Comparison of ENCODE assay signal across 18 cellular contexts in the genomic region with DNA sequence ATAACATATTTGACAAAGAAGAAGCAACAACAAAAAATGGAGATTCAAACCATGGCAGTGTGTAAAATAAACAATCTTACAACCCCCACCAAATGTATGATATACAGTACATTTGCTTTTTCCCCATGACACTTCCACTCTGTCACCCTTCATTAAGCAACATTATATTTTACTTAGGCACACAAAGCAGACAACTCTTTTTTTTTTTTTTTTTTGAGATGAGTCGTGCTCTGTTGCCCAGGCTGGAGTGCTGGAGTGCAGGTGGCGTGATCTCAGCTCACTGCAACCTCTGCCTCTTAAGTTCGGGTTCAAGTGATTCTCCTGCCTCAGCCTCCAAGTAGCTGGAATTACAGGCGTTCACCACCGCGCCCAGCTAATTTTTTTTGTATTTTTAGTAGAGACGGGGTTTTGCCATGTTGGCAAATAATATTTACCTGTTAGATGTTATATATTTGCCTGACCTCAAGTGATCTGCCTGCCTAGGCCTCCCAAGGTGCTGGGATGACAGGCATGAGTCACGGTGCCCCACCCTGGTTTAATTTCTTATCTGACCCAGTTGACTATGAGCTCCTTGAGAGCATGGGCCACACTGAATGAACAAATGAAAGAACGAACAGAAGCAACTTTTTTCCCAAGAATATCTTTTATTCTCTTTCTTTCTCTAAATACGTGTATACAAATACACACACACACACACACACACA. TPM values are rescaled to one million over a fixed set of nuclear protein-coding genes. Genes with fewer than 3 reads are reported as not detected.
DNase-seq lines count a peak whose midpoint lies in the region; ATAC-seq and TF ChIP-seq lines count a peak whose summit lies in the region.
"Had no signal": no experiment of that assay in that cellular context is flagged by ENCODE, and none has a peak within 500 bp of the region (broad histone marks: within the 10 kb centered on the region; RNA-seq: fewer than 3 reads in every experiment).

No MANE protein-coding gene starts in this region.

- H3F3A ChIP-seq in OCI-LY1 (ENCODE audit: insufficient read depth, low read length) = no peaks in the 10 kb centered on the region; the same call in 1 of the 2 replicates

- no peaks in the 10 kb centered on the region for H4K20me1 ChIP-seq in OCI-LY1 (ENCODE audit: insufficient read depth, low read length)

- ATAC-seq in gastrocnemius medialis = no peak
- no peak for ATAC-seq in activated T-cell treated with anti-CD3 and anti-CD28 coated beads, Interleukin-2, amount 50 U/mL, for 4 hours
- ATAC-seq: natural killer cell treated with Interleukin-12 subunit alpha and Interleukin-12 subunit beta and Interleukin-15 and Interleukin-18, amount 100 ng/mL, for 72 hours had no signal

- no peak overlapping the region for H3K4me3 ChIP-seq in OCI-LY1 (ENCODE audit: low read depth, low read length, poor library complexity, severe bottlenecking)
- no peak overlapping the region for H3K4me3 ChIP-seq in fibroblast of mammary gland (ENCODE audit: control insufficient read depth, low read depth, low read length)
- H3K4me3 ChIP-seq in gastrocnemius medialis = no peak overlapping the region
- H3K4me3 ChIP-seq: ascending aorta had no signal

- H3K27me3 ChIP-seq in OCI-LY1 (ENCODE audit: insufficient read depth, low read length) = no peaks in the 10 kb centered on the region
- no peaks in the 10 kb centered on the region for H3K27me3 ChIP-seq in gastrocnemius medialis
- H3K27me3 ChIP-seq: ascending aorta had no signal

- no peaks in the 10 kb centered on the region for H3K9me2 ChIP-seq in OCI-LY1 (ENCODE audit: low read depth, low read length)

- H3K4me3 Mint-ChIP-seq in activated T-cell treated with anti-CD3 and anti-CD28 coated beads, Interleukin-2, amount 50 U/mL, for 4 hours = no peak overlapping the region
- H3K4me3 Mint-ChIP-seq: activated CD4-positive, alpha-beta memory T cell treated with anti-CD3 and anti-CD28 coated beads for 36 hours; activated naive CD4-positive, alpha-beta T cell treated with anti-CD3 and anti-CD28 coated beads, Interleukin-2, amount 10 ng/mL, durations not matched to agents 7 days and 5 days; endodermal cell; natural killer cell treated with Interleukin-12 subunit alpha and Interleukin-12 subunit beta and Interleukin-15 and Interleukin-18, amount 100 ng/mL, for 72 hours had no signal

- H2AFZ ChIP-seq in OCI-LY1 (ENCODE audit: low read length) = peak overlapping the region; percentile 13; the same call in 1 of the 2 replicates

- TF ChIP-seq POLR2A in gastrocnemius medialis (IDR thresholded peaks at IDR 0.05) = no peak

- no peaks in the 10 kb centered on the region for H3K79me2 ChIP-seq in OCI-LY1 (ENCODE audit: insufficient read depth, low read length)

- no peak overlapping the region for H3K4me2 ChIP-seq in OCI-LY1 (ENCODE audit: low read length)

- no peaks in the 10 kb centered on the region for H3K9me3 Mint-ChIP-seq in activated T-cell treated with anti-CD3 and anti-CD28 coated beads, Interleukin-2, amount 50 U/mL, for 4 hours
- H3K9me3 Mint-ChIP-seq: activated CD4-positive, alpha-beta memory T cell treated with anti-CD3 and anti-CD28 coated beads for 36 hours; activated naive CD4-positive, alpha-beta T cell treated with anti-CD3 and anti-CD28 coated beads, Interleukin-2, amount 10 ng/mL, durations not matched to agents 7 days and 5 days; endodermal cell; natural killer cell treated with Interleukin-12 subunit alpha and Interleukin-12 subunit beta and Interleukin-15 and Interleukin-18, amount 100 ng/mL, for 72 hours had no signal

- peaks cover 2% of the 10 kb centered on the region for H3K27me3 Mint-ChIP-seq in activated T-cell treated with anti-CD3 and anti-CD28 coated beads, Interleukin-2, amount 50 U/mL, for 4 hours (ENCODE audit: low read depth)
- H3K27me3 Mint-ChIP-seq: natural killer cell treated with Interleukin-12 subunit alpha and Interleukin-12 subunit beta and Interleukin-15 and Interleukin-18, amount 100 ng/mL, for 72 hours had no signal

- intact Hi-C loops in gastrocnemius medialis (cut with DNase I; ENCODE audit: low total_unique reads) = loop anchor here (10.0 kb wide), 1 partner anchor 133 kb away; the partner anchor contains the start of gene CCDC90B

- H3K36me3 ChIP-seq in OCI-LY1 (ENCODE audit: insufficient read depth, low read length) (no peaks in the 10 kb centered on the region), gastrocnemius medialis (no peaks in the 10 kb centered on the region)
- H3K36me3 ChIP-seq: ascending aorta had no signal

- in situ Hi-C loops in ACHN (cut with HindIII; ENCODE audit: low pct_ligation_motif_present, low pct_unique_long_range_greater_than_20kb, low sequenced_read_pairs) (no loop called here), gastrocnemius medialis (cut with MboI; ENCODE audit: low sequenced_read_pairs in 4 of 4) (loop anchor here in 2 of 4 donors (10.0 to 25.0 kb wide), 2 partner anchors 77 to 89 kb away; partner anchors contain the start of gene RAB30 (in 2 of the 2))

- H3K9ac ChIP-seq in OCI-LY1 (ENCODE audit: low read length) = no peak overlapping the region

- TF ChIP-seq CTCF in OCI-LY1 (IDR thresholded peaks at IDR 0.05; ENCODE audit: low read length) (no peak), fibroblast of mammary gland (conservative IDR thresholded peaks at IDR 0.05; ENCODE audit: control insufficient read depth, insufficient read depth, low read depth, low read length) (no peak), gastrocnemius medialis (IDR thresholded peaks at IDR 0.05 in 4 of 5, conservative IDR thresholded peaks at IDR 0.05 in 1 of 5) (no peak)

- H3K4me1 Mint-ChIP-seq in activated T-cell treated with anti-CD3 and anti-CD28 coated beads, Interleukin-2, amount 50 U/mL, for 4 hours (ENCODE audit: low read depth) = peaks cover 6% of the 10 kb centered on the region

- peak; percentile 21 for DNase-seq in ACHN
- peak; percentile 29 for DNase-seq in EL
- peak; percentile 30 for DNase-seq in fibroblast of mammary gland (ENCODE audit: low read depth)
- no peak for DNase-seq in NCI-H69 (lab: John Stamatoyannopoulos, UW)
- no peak for DNase-seq in gastrocnemius medialis
- no peak for DNase-seq in stimulated activated CD4-positive, alpha-beta T cell treated with anti-CD3 and anti-CD28 coated beads, Interleukin-15, amount 100 ng/mL, for 24 hours
- no peak for DNase-seq in activated T-cell treated with anti-CD3 and anti-CD28 coated beads, Interleukin-2, amount 50 U/mL, for 4 hours
- DNase-seq: activated CD4-positive, alpha-beta memory T cell treated with anti-CD3 and anti-CD28 coated beads for 36 hours; activated naive CD4-positive, alpha-beta T cell treated with anti-CD3 and anti-CD28 coated beads, Interleukin-2, amount 10 ng/mL, durations not matched to agents 7 days and 5 days; endodermal cell; hippocampal formation; kidney; mesenchymal stem cell; stimulated activated CD4-positive, alpha-beta T cell treated with anti-CD3 and anti-CD28 coated beads, Interleukin-2, amount 100 ng/mL, for 48 hours had no signal

- H3K36me3 Mint-ChIP-seq in activated T-cell treated with anti-CD3 and anti-CD28 coated beads, Interleukin-2, amount 50 U/mL, for 4 hours (ENCODE audit: insufficient read depth) = no peaks in the 10 kb centered on the region
- H3K36me3 Mint-ChIP-seq: activated CD4-positive, alpha-beta memory T cell treated with anti-CD3 and anti-CD28 coated beads for 36 hours; activated naive CD4-positive, alpha-beta T cell treated with anti-CD3 and anti-CD28 coated beads, Interleukin-2, amount 10 ng/mL, durations not matched to agents 7 days and 5 days; natural killer cell treated with Interleukin-12 subunit alpha and Interleukin-12 subunit beta and Interleukin-15 and Interleukin-18, amount 100 ng/mL, for 72 hours had no signal

- peaks cover 44% of the 10 kb centered on the region for H3K4me1 ChIP-seq in OCI-LY1 (ENCODE audit: insufficient read depth, low read length, severe bottlenecking)
- peaks cover 3% of the 10 kb centered on the region in 2 donors for H3K4me1 ChIP-seq in gastrocnemius medialis

- H3K9me3 ChIP-seq in OCI-LY1 (ENCODE audit: low read length) = no peaks in the 10 kb centered on the region
- no peaks in the 10 kb centered on the region for H3K9me3 ChIP-seq in gastrocnemius medialis
- H3K9me3 ChIP-seq: ascending aorta had no signal

- H3K27ac ChIP-seq in OCI-LY1 (ENCODE audit: low read depth, low read length, poor library complexity, severe bottlenecking) (no peak overlapping the region), gastrocnemius medialis (no peak overlapping the region)
- H3K27ac ChIP-seq: ascending aorta, VCaP had no signal

RNA-seq across cellular contexts. Expression of gene PCF11, which starts 5.5 kb away (rescaled TPM):
- 100 to 1,000 TPM in 1 of 4 donors, 10 to 100 TPM in 3; 25.3 to 103 (median 47.5) TPM for total RNA-seq in gastrocnemius medialis
- total RNA-seq in activated T-cell treated with anti-CD3 and anti-CD28 coated beads, Interleukin-2, amount 50 U/mL, for 4 hours = 10 to 100 TPM; 55.6 to 68.5 (median 64.8) TPM

RNA-seq across cellular contexts. Expression of gene ANKRD42, which starts 42.1 kb away (rescaled TPM):
- total RNA-seq in gastrocnemius medialis = 1 to 10 TPM; 2.1 to 3.7 (median 3.4) TPM
- total RNA-seq in activated T-cell treated with anti-CD3 and anti-CD28 coated beads, Interleukin-2, amount 50 U/mL, for 4 hours = 1 to 10 TPM; 5.3 to 8.4 (median 8.0) TPM

Comparison
In these comparisons a context has a peak if more than half of its experiments do, and no peak if none do; other contexts are left out.
1. DNase-seq: peak in ACHN (single experiment), EL (single experiment) and fibroblast of mammary gland (single experiment); none in NCI-H69 (single experiment), gastrocnemius medialis (0 of 2), stimulated activated CD4-positive, alpha-beta T cell treated with anti-CD3 and anti-CD28 coated beads, Interleukin-15, amount 100 ng/mL, for 24 hours (single experiment) and activated T-cell treated with anti-CD3 and anti-CD28 coated beads, Interleukin-2, amount 50 U/mL, for 4 hours (single experiment).